In genomic region chr15:52200831-52201365, GRCh38 we compare ENCODE assay signal across 21 cellular contexts.
"Had no signal": no experiment of that assay in that cellular context is flagged by ENCODE, and none has a peak within 500 bp of the region (broad histone marks: within the 10 kb centered on the region; RNA-seq: fewer than 3 reads in every experiment).

No MANE protein-coding gene starts in this region.

- DNase-seq: activated CD8-positive, alpha-beta memory T cell treated with anti-CD3 and anti-CD28 coated beads, Interleukin-2, amount 50 U/mL, for 48 hours; activated effector memory CD4-positive, alpha-beta T cell treated with Interleukin-2 at 50 U/mL for 16 hours; activated naive CD4-positive, alpha-beta T cell treated with anti-CD3 and anti-CD28 coated beads for 36 hours; activated naive CD8-positive, alpha-beta T cell treated with anti-CD3 and anti-CD28 coated beads, Interleukin-2, amount 10 ng/mL, durations not matched to agents 7 days and 5 days; activated T-cell treated with anti-CD3 and anti-CD28 coated beads, Interleukin-2, amount 50 U/mL, for 48 hours; amniotic stem cell; cerebellar nuclear complex; cortex of kidney; effector CD4-positive, alpha-beta T cell; heart right ventricle; islet precursor cell; left cardiac atrium; nephron progenitor cell; right cardiac atrium; stimulated activated CD4-positive, alpha-beta T cell treated with anti-CD3 and anti-CD28 coated beads, Interleukin-4, amount 100 ng/mL, for 4 hours; stimulated activated naive CD8-positive, alpha-beta T cell treated with anti-CD3 and anti-CD28 coated beads, Interleukin-15, Interleukin-2, amounts not matched to agents 100 U/mL and 50 U/mL, for 24 hours; T-helper 9 cell; upper lobe of left lung had no signal

- H2AFZ ChIP-seq: parathyroid adenoma had no signal

- H3K27ac Mint-ChIP-seq: activated naive CD4-positive, alpha-beta T cell treated with anti-CD3 and anti-CD28 coated beads for 36 hours; activated naive CD8-positive, alpha-beta T cell treated with anti-CD3 and anti-CD28 coated beads, Interleukin-2, amount 10 ng/mL, durations not matched to agents 7 days and 5 days; memory B cell; nephron progenitor cell had no signal

- H3K4me1 Mint-ChIP-seq: activated naive CD8-positive, alpha-beta T cell treated with anti-CD3 and anti-CD28 coated beads, Interleukin-2, amount 10 ng/mL, durations not matched to agents 7 days and 5 days had no signal

- FAIRE-seq: bronchial epithelial cell had no signal

- H3K4me3 ChIP-seq: heart right ventricle, upper lobe of left lung had no signal

- H3K4me1 ChIP-seq: parathyroid adenoma, upper lobe of left lung had no signal

- ATAC-seq: heart right ventricle; left cardiac atrium; right cardiac atrium; stimulated activated naive CD8-positive, alpha-beta T cell treated with anti-CD3 and anti-CD28 coated beads, Interleukin-15, Interleukin-2, amounts not matched to agents 100 U/mL and 50 U/mL, for 24 hours had no signal

- H3K27ac ChIP-seq: heart right ventricle, parathyroid adenoma, upper lobe of left lung had no signal

- H3K4me3 Mint-ChIP-seq: activated naive CD4-positive, alpha-beta T cell treated with anti-CD3 and anti-CD28 coated beads for 36 hours; activated naive CD8-positive, alpha-beta T cell treated with anti-CD3 and anti-CD28 coated beads, Interleukin-2, amount 10 ng/mL, durations not matched to agents 7 days and 5 days; memory B cell; nephron progenitor cell had no signal

- H3K27me3 Mint-ChIP-seq: memory B cell had no signal

- H3K9me3 ChIP-seq: heart right ventricle, upper lobe of left lung had no signal

- H3K36me3 Mint-ChIP-seq: activated naive CD8-positive, alpha-beta T cell treated with anti-CD3 and anti-CD28 coated beads, Interleukin-2, amount 10 ng/mL, durations not matched to agents 7 days and 5 days had no signal

- H3K9me3 Mint-ChIP-seq: activated naive CD4-positive, alpha-beta T cell treated with anti-CD3 and anti-CD28 coated beads for 36 hours; activated naive CD8-positive, alpha-beta T cell treated with anti-CD3 and anti-CD28 coated beads, Interleukin-2, amount 10 ng/mL, durations not matched to agents 7 days and 5 days; memory B cell; nephron progenitor cell had no signal

- H3K9ac ChIP-seq: parathyroid adenoma had no signal

- H3K79me2 ChIP-seq: parathyroid adenoma had no signal

- H3K27me3 ChIP-seq: heart right ventricle, upper lobe of left lung had no signal
